Comparison of ENCODE assay signal across 20 cellular contexts in genomic region chr6:138031850-138032249, GRCh38.
DNase-seq lines count a peak whose midpoint lies in the region; ATAC-seq and TF ChIP-seq lines count a peak whose summit lies in the region.
"Had no signal": no experiment of that assay in that cellular context is flagged by ENCODE, and none has a peak within 500 bp of the region (broad histone marks: within the 10 kb centered on the region; RNA-seq: fewer than 3 reads in every experiment).

No MANE protein-coding gene starts in this region.

- DNase-seq in Right ventricle myocardium inferior (ENCODE audit: missing footprints) (no peak), right atrium auricular region (ENCODE audit: low spot score) (no peak), RWPE1 (ENCODE audit: low spot score) (peak; percentile 60), foreskin keratinocyte (peak; percentile 95 to 98), suprapubic skin (ENCODE audit: low spot score in 2 of 2) (no peak), hepatic stellate cell (ENCODE audit: low spot score) (no peak), glomerular visceral epithelial cell (ENCODE audit: extremely low spot score) (no peak), uterus (no peak)
- DNase-seq: activated CD4-positive, alpha-beta T cell treated with anti-CD3 and anti-CD28 coated beads, Interleukin-2, amount 50 U/mL, for 48 hours; activated naive CD4-positive, alpha-beta T cell treated with anti-CD3 and anti-CD28 coated beads, Interleukin-2, amount 50 U/mL, for 16 hours; activated T-cell treated with anti-CD3 and anti-CD28 coated beads, Interleukin-2, amount 50 U/mL, for 1 hour; GDM1; head of caudate nucleus; NCI-H187; nephron progenitor cell; SHP77 treated with DMSO at 0.1 percent for 48 hours; thyroid gland had no signal

- no peak for TF ChIP-seq EP300 in suprapubic skin (IDR thresholded peaks at IDR 0.05)

- ATAC-seq in Right ventricle myocardium inferior (peak; percentile 62), foreskin keratinocyte (peak; percentile 56)
- ATAC-seq: A549, GM23338 had no signal

- CTCF ChIA-PET in RWPE1 (lab: Yijun Ruan, JAX), result no interaction called here

- H3K27me3 ChIP-seq in right atrium auricular region (no peaks in the 10 kb centered on the region), foreskin keratinocyte (no peaks in the 10 kb centered on the region), suprapubic skin (no peaks in the 10 kb centered on the region), uterus (no peaks in the 10 kb centered on the region)
- H3K27me3 ChIP-seq: BLaER1 treated with 17β-estradiol and CSF1 and Interleukin-3, amounts not matched to agents 10 nM and 100 nM; thyroid gland had no signal

- H3K27ac ChIP-seq in right atrium auricular region (no peak overlapping the region), RWPE1 (peak overlapping the region; percentile 89), foreskin keratinocyte (peak overlapping the region; percentile 100), suprapubic skin (peak overlapping the region; percentile 86), uterus (no peak overlapping the region)
- H3K27ac ChIP-seq: A549; BLaER1 treated with 17β-estradiol and CSF1 and Interleukin-3, amounts not matched to agents 10 nM and 100 nM; thyroid gland had no signal

- intact Hi-C loops in Right ventricle myocardium inferior (cut with DNase I), result no loop called here
- intact Hi-C loops in uterus (cut with DNase I; ENCODE audit: low total_unique reads), result no loop called here

- POLR2A ChIA-PET in RWPE1 (lab: Yijun Ruan, JAX; ENCODE audit: low non-redundant PET), result no interaction called here

- H3K4me3 ChIP-seq in right atrium auricular region, result no peak overlapping the region
- no peak overlapping the region for H3K4me3 ChIP-seq in suprapubic skin
- H3K4me3 ChIP-seq in uterus, result no peak overlapping the region
- H3K4me3 ChIP-seq: A549; BLaER1 treated with 17β-estradiol and CSF1 and Interleukin-3, amounts not matched to agents 10 nM and 100 nM; GM23338; thyroid gland had no signal

- TF ChIP-seq POLR2A in suprapubic skin (IDR thresholded peaks at IDR 0.05) (no peak), uterus (IDR thresholded peaks at IDR 0.05) (no peak)

- WGBS in suprapubic skin, result 71% methylated on average over 3 of the region's 3 CpGs

- no peaks in the 10 kb centered on the region for H3K36me3 ChIP-seq in right atrium auricular region
- H3K36me3 ChIP-seq in suprapubic skin, result no peaks in the 10 kb centered on the region
- no peaks in the 10 kb centered on the region for H3K36me3 ChIP-seq in uterus
- H3K36me3 ChIP-seq: BLaER1 treated with 17β-estradiol and CSF1 and Interleukin-3, amounts not matched to agents 10 nM and 100 nM; thyroid gland had no signal

- H3K4me1 ChIP-seq in right atrium auricular region (no peaks in the 10 kb centered on the region), foreskin keratinocyte (peaks cover 53% of the 10 kb centered on the region), suprapubic skin (peaks cover 47% of the 10 kb centered on the region), uterus (no peaks in the 10 kb centered on the region)
- H3K4me1 ChIP-seq: A549; BLaER1 treated with 17β-estradiol and CSF1 and Interleukin-3, amounts not matched to agents 10 nM and 100 nM; thyroid gland had no signal

- H3K9me3 ChIP-seq in right atrium auricular region, result no peaks in the 10 kb centered on the region
- H3K9me3 ChIP-seq in suprapubic skin, result no peaks in the 10 kb centered on the region
- H3K9me3 ChIP-seq in uterus, result no peaks in the 10 kb centered on the region
- H3K9me3 ChIP-seq: A549, thyroid gland had no signal

- TF ChIP-seq CTCF in right atrium auricular region (IDR thresholded peaks at IDR 0.05) (no peak), RWPE1 (conservative IDR thresholded peaks at IDR 0.05; ENCODE audit: low read depth) (no peak), foreskin keratinocyte (conservative IDR thresholded peaks at IDR 0.05) (no peak), suprapubic skin (IDR thresholded peaks at IDR 0.05) (no peak), uterus (IDR thresholded peaks at IDR 0.05) (no peak)

Comparison
In these comparisons a context has a peak if more than half of its experiments do, and no peak if none do; other contexts are left out.
1. DNase-seq: peak in RWPE1 (single experiment) and foreskin keratinocyte (2 of 2); none in Right ventricle myocardium inferior (single experiment), right atrium auricular region (single experiment), suprapubic skin (0 of 2), hepatic stellate cell (single experiment), glomerular visceral epithelial cell (single experiment) and uterus (0 of 2).
2. H3K27ac ChIP-seq: peak in RWPE1 (single experiment), foreskin keratinocyte (single experiment) and suprapubic skin (single experiment); none in right atrium auricular region (0 of 2) and uterus (0 of 2).